Comparison of ENCODE assay signal across 17 cellular contexts in genomic region chr1:69492286-69492685, GRCh38.
DNase-seq lines count a peak whose midpoint lies in the region; ATAC-seq, FAIRE-seq and TF ChIP-seq lines count a peak whose summit lies in the region.
"Had no signal": no experiment of that assay in that cellular context is flagged by ENCODE, and none has a peak within 500 bp of the region (broad histone marks: within the 10 kb centered on the region; RNA-seq: fewer than 3 reads in every experiment).

No MANE protein-coding gene starts in this region.

- no peak for TF ChIP-seq CTCF in keratinocyte (optimal IDR thresholded peaks at IDR 0.05 in 1 of 3, IDR thresholded peaks at IDR 0.05 in 1 of 3, conservative IDR thresholded peaks at IDR 0.05 in 1 of 3; ENCODE audit: extremely low read depth in 1 of 3, insufficient read depth in 2 of 3, low read length in 3 of 3)
- TF ChIP-seq CTCF in coronary artery (IDR thresholded peaks at IDR 0.05) = no peak

- H3K79me2 ChIP-seq in keratinocyte (ENCODE audit: control insufficient read depth, insufficient read depth, low read length) = no peaks in the 10 kb centered on the region

- peaks cover 32% of the 10 kb centered on the region for H3K4me1 ChIP-seq in keratinocyte (ENCODE audit: control insufficient read depth, extremely low read depth, insufficient read depth, low read length)
- H3K4me1 ChIP-seq: BLaER1 had no signal

- peak overlapping the region; percentile 8 for H2AFZ ChIP-seq in keratinocyte (ENCODE audit: control insufficient read depth, low read length)

- no peaks in the 10 kb centered on the region for H3K9me3 ChIP-seq in keratinocyte (ENCODE audit: control insufficient read depth, low read depth, low read length)
- H3K9me3 ChIP-seq: BLaER1 had no signal

- no peak overlapping the region for H3K9ac ChIP-seq in keratinocyte (ENCODE audit: control insufficient read depth, extremely low read depth, insufficient read depth, low read length)
- H3K9ac ChIP-seq: BLaER1, KMS-11 had no signal

- no peaks in the 10 kb centered on the region for H3K27me3 ChIP-seq in keratinocyte (ENCODE audit: control insufficient read depth, extremely low read depth, insufficient read depth, low read length)
- H3K27me3 ChIP-seq: BLaER1 had no signal

- peak overlapping the region; percentile 29 for H3K4me2 ChIP-seq in keratinocyte (ENCODE audit: control insufficient read depth, extremely low read depth, insufficient read depth, low read depth, low read length)
- H3K4me2 ChIP-seq: BLaER1, KMS-11 had no signal

- H3K4me3 ChIP-seq in keratinocyte (ENCODE audit: control insufficient read depth in 2 of 3, extremely low read depth in 1 of 3, insufficient read depth in 2 of 3, low read depth in 1 of 3, low read length in 3 of 3) (no peak overlapping the region), coronary artery (no peak overlapping the region)
- H3K4me3 ChIP-seq: BLaER1, SK-N-MC had no signal

- ATAC-seq in HG03571 (IDR thresholded peaks at IDR 0.05; ENCODE audit: unreplicated experiment) = no peak

- H4K20me1 ChIP-seq in keratinocyte (ENCODE audit: control insufficient read depth, extremely low read depth, insufficient read depth, low read length) = no peaks in the 10 kb centered on the region
- H4K20me1 ChIP-seq: BLaER1 had no signal

- peak; percentile 20 for FAIRE-seq in HTR-8/SVneo (lab: Jason Lieb, UNC)
- FAIRE-seq in keratinocyte (lab: Jason Lieb, UNC) = peak; percentile 74

- dilution Hi-C loops in keratinocyte (cut with MboI; ENCODE audit: extremely low pct_ligation_motif_present, low sequenced_read_pairs) = no loop called here

- DNase-seq in EH (ENCODE audit: low read depth) = peak; percentile 62
- DNase-seq in HTR-8/SVneo (ENCODE audit: insufficient read length, low spot score) = peak; percentile 11
- DNase-seq in astrocyte of the hippocampus (ENCODE audit: low read depth, low spot score) = peak; percentile 65
- DNase-seq in keratinocyte (ENCODE audit: low read depth, low spot score) = no peak
- DNase-seq in coronary artery (ENCODE audit: low spot score) = no peak
- DNase-seq in OCI-M1 (lab: John Stamatoyannopoulos, UW) = no peak
- DNase-seq: ACHN; CD8-positive, alpha-beta memory T cell; H9; NCI-H1105 treated with DMSO at 0.1 percent for 48 hours; NCI-H2029 treated with DMSO at 0.1 percent for 48 hours; NCI-H524 had no signal

- no peaks in the 10 kb centered on the region for H3K36me3 ChIP-seq in keratinocyte (ENCODE audit: control insufficient read depth in 2 of 2, extremely low read depth in 1 of 2, insufficient read depth in 2 of 2, low read length in 2 of 2)
- H3K36me3 ChIP-seq: BLaER1 had no signal

- H3K27ac ChIP-seq in keratinocyte (ENCODE audit: control insufficient read depth, insufficient read depth, low read length) = no peak overlapping the region
- H3K27ac ChIP-seq in coronary artery = no peak overlapping the region
- H3K27ac ChIP-seq: BLaER1, HL-60, KMS-11, SK-N-MC had no signal

- H3K9me1 ChIP-seq in keratinocyte (ENCODE audit: control insufficient read depth, extremely low read depth, insufficient read depth, low read length) = no peaks in the 10 kb centered on the region

Comparison
In these comparisons a context has a peak if more than half of its experiments do, and no peak if none do; other contexts are left out.
1. DNase-seq: peak in EH (single experiment), HTR-8/SVneo (single experiment) and astrocyte of the hippocampus (single experiment); none in keratinocyte (single experiment), coronary artery (single experiment) and OCI-M1 (single experiment).